20 cellular contexts compared by ENCODE assay signal in genomic region chr19:43416951-43417623, GRCh38. TPM values are rescaled to one million over a fixed set of nuclear protein-coding genes. Genes with fewer than 3 reads are reported as not detected.
A peak's percentile ranks its signal among the peaks of the same experiment; 100 is the strongest.
DNase-seq lines count a peak whose midpoint lies in the region; ATAC-seq, FAIRE-seq and TF ChIP-seq lines count a peak whose summit lies in the region.
"Had no signal": no experiment of that assay in that cellular context is flagged by ENCODE, and none has a peak within 500 bp of the region (broad histone marks: within the 10 kb centered on the region; RNA-seq: fewer than 3 reads in every experiment).

No MANE protein-coding gene starts in this region.

- TF ChIP-seq CTCF in K562 (IDR thresholded peaks at IDR 0.05 in 2 of 3, conservative IDR thresholded peaks at IDR 0.05 in 1 of 3; ENCODE audit: insufficient read depth in 2 of 3, low read depth in 1 of 3, low read length in 3 of 3) = no peak
- TF ChIP-seq CTCF in kidney (IDR thresholded peaks at IDR 0.05; ENCODE audit: borderline replicate concordance, extremely low read depth, insufficient read depth) = no peak

- H2AFZ ChIP-seq in K562 (ENCODE audit: low read depth, low read length) = no peak overlapping the region
- H2AFZ ChIP-seq: GM23248 had no signal

- no peaks in the 10 kb centered on the region for H3K9me3 ChIP-seq in K562 (replicated peaks; ENCODE audit: control insufficient read depth, insufficient read depth, low read depth, low read length)
- H3K9me3 ChIP-seq in small intestine (ENCODE audit: control insufficient read depth, low read depth) = no peaks in the 10 kb centered on the region
- H3K9me3 ChIP-seq in kidney (ENCODE audit: control insufficient read depth in 1 of 2, low read length in 2 of 2) = no peaks in the 10 kb centered on the region

- H3K9ac ChIP-seq in K562 (ENCODE audit: insufficient read depth in 1 of 2, low read depth in 2 of 2, low read length in 2 of 2) (no peak overlapping the region), kidney (ENCODE audit: low read length in 2 of 2) (no peak overlapping the region)
- H3K9ac ChIP-seq: GM23248 had no signal

- H3K4me3 ChIP-seq in K562 = no peak overlapping the region
- H3K4me3 ChIP-seq in small intestine (ENCODE audit: low read depth in 1 of 2, low read length in 2 of 2) = no peak overlapping the region
- H3K4me3 ChIP-seq in kidney (ENCODE audit: low read length in 2 of 2) = no peak overlapping the region
- H3K4me3 ChIP-seq: GM23248 had no signal

- ATAC-seq in K562 = no peak

- no TSS peak for BruUV-seq in K562 (replicated peaks; lab: Mats Ljungman, UMichigan)

- TF ChIP-seq RAD21 in K562 (CRISPR knock-in tag; conservative IDR thresholded peaks at IDR 0.05 in 1 of 2, IDR thresholded peaks at IDR 0.05 in 1 of 2) = no peak

- DNase-seq in GM12891 (ENCODE audit: insufficient read length, low spot score) (no peak), NOMO-1 (lab: John Stamatoyannopoulos, UW; ENCODE audit: unreplicated experiment in 2 of 2) (peak; percentile 60 to 73), K562 (ENCODE audit: extremely low read depth in 1 of 4, low spot score in 3 of 4) (no peak), small intestine (peak; percentile 35), kidney (no peak), NCI-H82 treated with DMSO at 0.1 percent for 48 hours (lab: John Stamatoyannopoulos, UW; ENCODE audit: unreplicated experiment) (no peak), HUDEP-2 (lab: John Stamatoyannopoulos, UW; ENCODE audit: unreplicated experiment in 76 of 76) (no peak)
- DNase-seq: AML-193; CD4-positive, alpha-beta T cell; DMS79 treated with DMSO at 0.1 percent for 48 hours; GM23248; NCI-H1105 treated with DMSO at 0.1 percent for 48 hours; NCI-H187 treated with DMSO at 0.1 percent for 48 hours; NCI-H446 had no signal

- no peaks in the 10 kb centered on the region for H3K9me1 ChIP-seq in K562 (ENCODE audit: control insufficient read depth, insufficient read depth, low read length)

- H3K4me1 ChIP-seq in K562 (replicated peaks in 1 of 2; ENCODE audit: control insufficient read depth in 2 of 2, insufficient read depth in 2 of 2, low read length in 2 of 2) = no peaks in the 10 kb centered on the region
- H3K4me1 ChIP-seq in small intestine (ENCODE audit: control insufficient read depth in 2 of 2, insufficient read depth in 1 of 2, low read depth in 1 of 2, low read length in 1 of 2) = no peaks in the 10 kb centered on the region
- no peaks in the 10 kb centered on the region for H3K4me1 ChIP-seq in kidney (ENCODE audit: control insufficient read depth in 1 of 2, insufficient read depth in 1 of 2, low read depth in 1 of 2, low read length in 2 of 2)

- no peaks in the 10 kb centered on the region for H3K36me3 ChIP-seq in K562 (ENCODE audit: control insufficient read depth, insufficient read depth, low read length)
- H3K36me3 ChIP-seq in small intestine (ENCODE audit: control insufficient read depth in 2 of 2, insufficient read depth in 2 of 2, low read length in 2 of 2) = no peaks in the 10 kb centered on the region
- H3K36me3 ChIP-seq in kidney (ENCODE audit: control insufficient read depth in 1 of 2, insufficient read depth in 2 of 2, low read length in 2 of 2) = no peaks in the 10 kb centered on the region

- 0% methylated on average over 4 of the region's 4 CpGs for WGBS in K562 (ENCODE audit: insufficient coverage, low coverage, missing lambda C conversion rate)
- 57 to 69% (median 62%) methylated on average over 4 of the region's 4 CpGs for WGBS in small intestine, 3 donors

- TF ChIP-seq EP300 in K562 (IDR thresholded peaks at IDR 0.05; ENCODE audit: low read length) = no peak

- no peak for TF ChIP-seq POLR2A in GM12891 (IDR thresholded peaks at IDR 0.05; ENCODE audit: low read depth, low read length)
- TF ChIP-seq POLR2A in K562 (conservative IDR thresholded peaks at IDR 0.05) = no peak

- CTCF ChIA-PET in K562 (lab: Yijun Ruan, JAX; ENCODE audit: low intra/inter-chr PET ratio) = no interaction called here

- FAIRE-seq in GM12891 (lab: Jason Lieb, UNC) (no peak), K562 (lab: Jason Lieb, UNC) (no peak), small intestine (lab: Jason Lieb, UNC) (no peak), kidney (lab: Jason Lieb, UNC) (no peak)
- FAIRE-seq: G401.6, HTR-8/SVneo had no signal

- H3K27ac ChIP-seq in K562 (ENCODE audit: extremely low read depth, low read depth, low read length) (no peak overlapping the region), small intestine (ENCODE audit: low read depth in 1 of 2, low read length in 1 of 2) (no peak overlapping the region), kidney (ENCODE audit: low read depth in 2 of 2, low read length in 2 of 2) (no peak overlapping the region)
- H3K27ac ChIP-seq: GM23248, RWPE1 had no signal

- intact Hi-C loops in K562 (cut with micrococcal nuclease) (no loop called here), kidney (cut with DNase I) (no loop called here)

- POLR2A ChIA-PET in K562 (lab: Yijun Ruan, JAX) = interaction anchor here (0.7 to 1.6 kb wide), 3 partner anchors 11 to 18 kb away, joined by 3 to 4 read pairs (median 3); no protein-coding TSS in a partner anchor

- peaks cover 3 to 14% of the 10 kb centered on the region in 2 experiments; a peak in 3 of 5 replicates for H3K27me3 ChIP-seq in K562 (ENCODE audit: control insufficient read depth in 2 of 2, insufficient read depth in 2 of 2, low read length in 2 of 2)
- H3K27me3 ChIP-seq in small intestine (ENCODE audit: control insufficient read depth in 2 of 2, insufficient read depth in 2 of 2, low read length in 2 of 2) = peaks cover 0 to 3% of the 10 kb centered on the region in 2 donors

- no peak overlapping the region for H3K4me2 ChIP-seq in K562 (ENCODE audit: insufficient read depth, low read length)

- H3K79me2 ChIP-seq in K562 (ENCODE audit: control insufficient read depth, insufficient read depth, low read length) = no peaks in the 10 kb centered on the region

- H4K20me1 ChIP-seq in K562 (replicated peaks; ENCODE audit: control insufficient read depth, insufficient read depth, low read length) = no peaks in the 10 kb centered on the region

- in situ Hi-C loops in K562 (cut with MboI) = no loop called here

TF ChIP-seq in GM12891, 5 proteins besides CTCF, POLR2A, EP300 and RAD21:
- no peak for TF ChIP-seq PAX5 (IDR thresholded peaks at IDR 0.05; ENCODE audit: insufficient read depth, low read length, severe bottlenecking)
- peak; percentile 47; the same call in 1 of the 2 replicates for TF ChIP-seq SPI1 (IDR thresholded peaks at IDR 0.05; ENCODE audit: low read depth, low read length)

TF ChIP-seq in K562, 482 proteins besides CTCF, POLR2A, EP300 and RAD21 (continues in another document):
- TF ChIP-seq SPI1 (IDR thresholded peaks at IDR 0.05; ENCODE audit: borderline replicate concordance, low read depth, low read length) (0 out of 2 replicates have a peak, but pooled peaks have one; percentile 27), SIX5 (IDR thresholded peaks at IDR 0.05; ENCODE audit: borderline replicate concordance in 1 of 2, insufficient read depth in 1 of 2, low read depth in 1 of 2, low read length in 2 of 2) (no peak)

RNA-seq across cellular contexts. Expression of gene TEX101, which starts 2.4 kb away (rescaled TPM):
- polyA plus RNA-seq in GM12891 (2012; ENCODE audit: low read depth, missing spikeins) = not detected
- total RNA-seq in K562 (2011; cell fraction: chromatin; rRNA removed; ENCODE audit: low replicate concordance) = not detected in 2 replicates
- total RNA-seq in K562 (2011; cell fraction: nucleolus; rRNA removed) = not detected in 2 replicates
- total RNA-seq in K562 (2011; cell fraction: nucleoplasm; rRNA removed) = not detected in 2 replicates
- not detected in 2 replicates for total RNA-seq in K562 (2014; rRNA removed)
- total RNA-seq in K562 (2014; rRNA removed; fragmentation: Illumina TruSeq; extraction: Trizol) = not detected in 2 replicates
- total RNA-seq in K562 (2015; rRNA removed; fragmentation: Illumina TruSeq; extraction: Trizol) = not detected in 2 replicates
- total RNA-seq in K562 (2021) = not detected in 2 replicates
- polyA plus RNA-seq in K562 (2011; rRNA removed) = not detected in 2 replicates
- polyA plus RNA-seq in K562 (2011; cell fraction: cytosol; rRNA removed) = 0.07 TPM in 1 of 2 replicates, not detected in the other
- not detected in 2 replicates for polyA plus RNA-seq in K562 (2011; cell fraction: nucleus; rRNA removed)
- polyA plus RNA-seq in K562 (2012) = 0.25 TPM in 1 of 2 replicates, not detected in the other
- not detected in 2 replicates for polyA plus RNA-seq in K562 (2014; fragmentation: Illumina TruSeq; extraction: Trizol)
- polyA plus RNA-seq in K562 (2014; fragmentation: Nextera tagmentation; extraction: Ambion mirVana) = under 1 TPM; 0.10 to 0.14 TPM
- polyA plus RNA-seq in K562 (2014; rRNA removed) = 0.36 TPM in 1 of 2 replicates, not detected in the other
- not detected in 2 replicates for polyA minus RNA-seq in K562 (2011; rRNA and poly(A)+ RNA removed)
- not detected in 2 replicates for polyA minus RNA-seq in K562 (2011; cell fraction: cytosol; rRNA and poly(A)+ RNA removed)
- not detected in 2 replicates for polyA minus RNA-seq in K562 (2011; cell fraction: nucleus; rRNA and poly(A)+ RNA removed)
- polyA plus RNA-seq in small intestine = not detected
- total RNA-seq in kidney = not detected
- polyA plus RNA-seq in kidney (ENCODE audit: insufficient read depth, low read depth, low replicate concordance) = not detected
- total RNA-seq: CD4-positive, alpha-beta T cell; GM23248; M059J; OCI-LY7; SK-MEL-5 had no signal
- polyA plus RNA-seq: GM23248 had no signal

RNA-seq across cellular contexts. Expression of gene LYPD3, which starts 48.3 kb away (rescaled TPM):
- polyA plus RNA-seq in GM12891 (2012; ENCODE audit: low read depth, missing spikeins) = 0.87 TPM
- total RNA-seq in K562 (2011; cell fraction: chromatin; rRNA removed; ENCODE audit: low replicate concordance) = 0.81 TPM in 1 of 2 replicates, not detected in the other
- 0.26 and 0.67 TPM in 2 replicates for total RNA-seq in K562 (2011; cell fraction: nucleolus; rRNA removed)
- 0.44 TPM in 1 of 2 replicates, not detected in the other for total RNA-seq in K562 (2011; cell fraction: nucleoplasm; rRNA removed)
- total RNA-seq in K562 (2014; rRNA removed) = 0.18 and 0.20 TPM in 2 replicates
- total RNA-seq in K562 (2014; rRNA removed; fragmentation: Illumina TruSeq; extraction: Trizol) = not detected in 2 replicates
- 0.22 TPM in 1 of 2 replicates, not detected in the other for total RNA-seq in K562 (2015; rRNA removed; fragmentation: Illumina TruSeq; extraction: Trizol)
- total RNA-seq in K562 (2021) = 0.31 and 0.33 TPM in 2 replicates
- 0.28 and 0.64 TPM in 2 replicates for polyA plus RNA-seq in K562 (2011; rRNA removed)
- 0.74 and 2.1 TPM in 2 replicates for polyA plus RNA-seq in K562 (2011; cell fraction: cytosol; rRNA removed)
- polyA plus RNA-seq in K562 (2011; cell fraction: nucleus; rRNA removed) = 1.2 and 1.6 TPM in 2 replicates
- 0.51 and 0.73 TPM in 2 replicates for polyA plus RNA-seq in K562 (2012)
- polyA plus RNA-seq in K562 (2014; fragmentation: Illumina TruSeq; extraction: Trizol) = 0.26 and 0.27 TPM in 2 replicates
- under 1 TPM; 0.04 to 0.06 TPM for polyA plus RNA-seq in K562 (2014; fragmentation: Nextera tagmentation; extraction: Ambion mirVana)
- 0.17 and 0.19 TPM in 2 replicates for polyA plus RNA-seq in K562 (2014; rRNA removed)
- polyA minus RNA-seq in K562 (2011; rRNA and poly(A)+ RNA removed) = 0.11 and 0.12 TPM in 2 replicates
- not detected in 2 replicates for polyA minus RNA-seq in K562 (2011; cell fraction: cytosol; rRNA and poly(A)+ RNA removed)
- 0.56 and 0.67 TPM in 2 replicates for polyA minus RNA-seq in K562 (2011; cell fraction: nucleus; rRNA and poly(A)+ RNA removed)
- polyA plus RNA-seq in small intestine = 1 to 10 TPM in 1 of 3 donors, under 1 TPM in 1, not detected in 1; 0.73 to 1.1 TPM
- total RNA-seq in kidney = 1.7 TPM
- 2.2 TPM for polyA plus RNA-seq in kidney (ENCODE audit: insufficient read depth, low read depth, low replicate concordance)
- total RNA-seq: GM23248, OCI-LY7 had no signal

Comparison
In these comparisons a context has a peak if more than half of its experiments do, and no peak if none do; other contexts are left out.
1. DNase-seq: peak in NOMO-1 (2 of 2) and small intestine (single experiment); none in GM12891 (single experiment), K562 (0 of 4), kidney (single experiment), NCI-H82 treated with DMSO at 0.1 percent for 48 hours (single experiment) and HUDEP-2 (0 of 76).